8 cellular contexts compared by ENCODE assay signal in genomic region chr14:77708749-77709148, GRCh38. TPM values are rescaled to one million over a fixed set of nuclear protein-coding genes. Genes with fewer than 3 reads are reported as not detected.
DNase-seq lines count a peak whose midpoint lies in the region; ATAC-seq and TF ChIP-seq lines count a peak whose summit lies in the region.

No MANE protein-coding gene starts in this region.

- peaks cover 20 to 40% (median 31%) of the 10 kb centered on the region in 3 donors for H3K4me1 Mint-ChIP-seq in IgD-negative memory B cell
- peaks cover 21 to 49% (median 42%) of the 10 kb centered on the region in 4 donors for H3K4me1 Mint-ChIP-seq in naive thymus-derived CD8-positive, alpha-beta T cell

- ATAC-seq in naive thymus-derived CD8-positive, alpha-beta T cell: no peak
- ATAC-seq in HG03097 (IDR thresholded peaks at IDR 0.05; ENCODE audit: low FRiP score, unreplicated experiment) (no peak), HG03175 (IDR thresholded peaks at IDR 0.05; ENCODE audit: unreplicated experiment) (no peak)

- H3K27ac Mint-ChIP-seq in IgD-negative memory B cell: peak overlapping the region; percentile 61 to 93 (median 92)
- peak overlapping the region; percentile 89 to 99 (median 94) for H3K27ac Mint-ChIP-seq in naive thymus-derived CD8-positive, alpha-beta T cell

- H3K36me3 Mint-ChIP-seq in IgD-negative memory B cell: no peaks in the 10 kb centered on the region
- peaks cover 0 to 46% (median 5%) of the 10 kb centered on the region in 3 donors for H3K36me3 Mint-ChIP-seq in naive thymus-derived CD8-positive, alpha-beta T cell

- POLR2A ChIA-PET in naive thymus-derived CD8-positive, alpha-beta T cell (lab: Charles Lee): interaction anchor here (0.6 to 1.8 kb wide), 8 partner anchors 48 to 388 kb away, joined by 3 to 6 read pairs (median 5); partner anchors contain the start of genes AHSA1, GSTZ1, POMT2 and SNW1

- no peaks in the 10 kb centered on the region for H3K9me3 Mint-ChIP-seq in IgD-negative memory B cell
- no peaks in the 10 kb centered on the region for H3K9me3 Mint-ChIP-seq in naive thymus-derived CD8-positive, alpha-beta T cell

- H3K4me3 Mint-ChIP-seq in IgD-negative memory B cell: peak overlapping the region; percentile 88 to 100 (median 94)
- H3K4me3 Mint-ChIP-seq in naive thymus-derived CD8-positive, alpha-beta T cell: peak overlapping the region; percentile 84 to 97 (median 95)

- no peak overlapping the region for H3K27ac ChIP-seq in coronary artery

- no peaks in the 10 kb centered on the region for H3K27me3 Mint-ChIP-seq in IgD-negative memory B cell
- no peaks in the 10 kb centered on the region for H3K27me3 Mint-ChIP-seq in naive thymus-derived CD8-positive, alpha-beta T cell

- DNase-seq in AG09309 (ENCODE audit: low read depth) (no peak), coronary artery (ENCODE audit: low spot score) (no peak), AML-193 (lab: John Stamatoyannopoulos, UW) (no peak), AG08396 (ENCODE audit: low spot score) (no peak)
- DNase-seq in naive thymus-derived CD8-positive, alpha-beta T cell: no peak

- peak overlapping the region; percentile 67 for H3K4me3 ChIP-seq in AG09309 (ENCODE audit: control insufficient read depth, low read depth, low read length)
- peak overlapping the region; percentile 100 for H3K4me3 ChIP-seq in coronary artery

- TF ChIP-seq CTCF in AG09309 (IDR thresholded peaks at IDR 0.05; ENCODE audit: control insufficient read depth, insufficient read depth, low read depth, low read length, missing control alignments): no peak
- no peak for TF ChIP-seq CTCF in coronary artery (IDR thresholded peaks at IDR 0.05)

RNA-seq across cellular contexts. Expression of gene SLIRP, which starts 0.8 kb away (rescaled TPM):
- 227 TPM for polyA plus RNA-seq in IgD-negative memory B cell
- total RNA-seq in naive thymus-derived CD8-positive, alpha-beta T cell: 10 to 100 TPM; 44.8 to 55.0 TPM
- polyA plus RNA-seq in naive thymus-derived CD8-positive, alpha-beta T cell: 100 to 1,000 TPM; 235 to 244 (median 240) TPM

RNA-seq across cellular contexts. Expression of gene ALKBH1, which starts 0.9 kb away (rescaled TPM):
- 10.2 TPM for polyA plus RNA-seq in IgD-negative memory B cell
- 10 to 100 TPM; 19.0 to 20.8 TPM for total RNA-seq in naive thymus-derived CD8-positive, alpha-beta T cell
- polyA plus RNA-seq in naive thymus-derived CD8-positive, alpha-beta T cell: 1 to 10 TPM; 3.9 to 7.0 (median 4.4) TPM

RNA-seq across cellular contexts. Expression of gene SNW1, which starts 52.2 kb away (rescaled TPM):
- polyA plus RNA-seq in IgD-negative memory B cell: 65.1 TPM
- total RNA-seq in naive thymus-derived CD8-positive, alpha-beta T cell: 100 to 1,000 TPM in 1 of 2 experiments, 10 to 100 TPM in 1; 96.6 to 108 TPM
- polyA plus RNA-seq in naive thymus-derived CD8-positive, alpha-beta T cell: 10 to 100 TPM; 60.4 to 69.5 (median 61.9) TPM
